Comparison of ENCODE assay signal across 8 cellular contexts in genomic region chr11:64204464-64204989, GRCh38. TPM values are rescaled to one million over a fixed set of nuclear protein-coding genes. Genes with fewer than 3 reads are reported as not detected.
DNase-seq lines count a peak whose midpoint lies in the region; ATAC-seq lines count a peak whose summit lies in the region.

No MANE protein-coding gene starts in this region.

- H3K27me3 ChIP-seq in adipocyte (replicated peaks; ENCODE audit: control insufficient read depth, insufficient read depth, low read length): no peaks in the 10 kb centered on the region

- H3K9ac ChIP-seq in adipocyte (ENCODE audit: low read length): peak overlapping the region; percentile 22

- H3K9me3 ChIP-seq in adipocyte (ENCODE audit: control insufficient read depth, low read length): no peaks in the 10 kb centered on the region

- peaks cover 55% of the 10 kb centered on the region for H3K36me3 ChIP-seq in adipocyte (ENCODE audit: control insufficient read depth, insufficient read depth, low read length, severe bottlenecking)

- intact Hi-C loops in cardiac septum (cut with DNase I): loop anchor here (2.0 kb wide), 2 partner anchors 64 to 96 kb away; partner anchors contain the start of gene CATSPERZ

- peak; percentile 91 for DNase-seq in GM04504 (ENCODE audit: low read depth)
- DNase-seq in NCI-H1694 treated with DMSO at 0.1 percent for 48 hours (lab: John Stamatoyannopoulos, UW): peak; percentile 75
- peak; percentile 79 for DNase-seq in SW480 (ENCODE audit: low spot score)
- DNase-seq in adipocyte (ENCODE audit: low read depth): peak; percentile 97
- peak; percentile 93 for DNase-seq in cardiac septum (ENCODE audit: low spot score)
- DNase-seq in pulmonary artery endothelial cell (ENCODE audit: low read depth, low spot score): peak; percentile 84
- no peak for DNase-seq in NCI-H1048 (lab: John Stamatoyannopoulos, UW)

- ATAC-seq in HG03571 (IDR thresholded peaks at IDR 0.05; ENCODE audit: unreplicated experiment): no peak

- H3K4me1 ChIP-seq in adipocyte (ENCODE audit: control insufficient read depth, insufficient read depth, low read length): peaks cover 9% of the 10 kb centered on the region

- no peak overlapping the region for H3K4me3 ChIP-seq in adipocyte (ENCODE audit: low read length)

RNA-seq across cellular contexts. Expression of gene FERMT3, which starts 2.0 kb away (rescaled TPM):
- total RNA-seq in cardiac septum (7.8 TPM), pulmonary artery endothelial cell (75.9 and 109 TPM in 2 replicates)

RNA-seq across cellular contexts. Expression of gene STIP1, which starts 18.6 kb away (rescaled TPM):
- total RNA-seq in cardiac septum (86.0 TPM), pulmonary artery endothelial cell (187 and 331 TPM in 2 replicates)

RNA-seq across cellular contexts. Expression of gene TRPT1, which starts 21.5 kb away (rescaled TPM):
- total RNA-seq in cardiac septum: 49.7 TPM
- 13.4 and 20.0 TPM in 2 replicates for total RNA-seq in pulmonary artery endothelial cell

RNA-seq across cellular contexts. Expression of gene NUDT22, which starts 21.5 kb away (rescaled TPM):
- total RNA-seq in cardiac septum (75.0 TPM), pulmonary artery endothelial cell (35.5 and 47.1 TPM in 2 replicates)

RNA-seq across cellular contexts. Expression of gene DNAJC4, which starts 25.8 kb away (rescaled TPM):
- total RNA-seq in cardiac septum: 51.9 TPM
- 11.8 and 12.2 TPM in 2 replicates for total RNA-seq in pulmonary artery endothelial cell
